In the genomic region with DNA sequence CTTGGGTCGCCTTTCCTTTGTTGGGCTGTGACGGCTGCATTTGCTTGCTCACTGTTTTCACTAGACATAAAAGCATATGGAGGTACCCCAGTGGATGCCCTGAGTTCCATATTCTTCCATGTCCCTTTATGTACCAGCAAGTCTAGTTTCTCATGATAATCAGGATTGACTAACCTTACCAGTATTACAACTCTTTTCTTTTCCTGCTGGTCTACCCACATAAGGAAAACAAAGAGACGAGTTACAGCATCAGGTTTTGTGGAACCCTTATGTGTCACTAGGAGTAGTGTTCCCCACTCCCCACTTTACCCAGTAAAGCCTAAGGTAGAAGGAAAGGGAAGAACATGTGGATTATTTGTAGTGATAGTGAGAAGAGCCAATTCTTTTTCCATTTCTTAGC, we compare ENCODE assay signal across 1 cellular context.
TF ChIP-seq lines count a peak whose summit lies in the region.

No MANE protein-coding gene starts in this region.

TF ChIP-seq in IMR-90, 13 proteins besides CTCF, POLR2A, EP300 and RAD21 (continued from another document):
- TF ChIP-seq MAZ (IDR thresholded peaks at IDR 0.05; ENCODE audit: borderline replicate concordance, low read depth, low read length) (no peak), SMC3 (IDR thresholded peaks at IDR 0.05; ENCODE audit: low read depth, low read length) (no peak), BHLHE40 (IDR thresholded peaks at IDR 0.05; ENCODE audit: low read depth, low read length) (no peak), MXI1 (IDR thresholded peaks at IDR 0.05; ENCODE audit: borderline replicate concordance, low read depth, low read length) (no peak), CHD1 (IDR thresholded peaks at IDR 0.05; ENCODE audit: low read depth, low read length) (no peak), NFE2L2 (IDR thresholded peaks at IDR 0.05; ENCODE audit: low read depth, low read length) (no peak), CEBPB (IDR thresholded peaks at IDR 0.05; ENCODE audit: low read depth, low read length) (no peak)
- TF ChIP-seq, protein P1, sequence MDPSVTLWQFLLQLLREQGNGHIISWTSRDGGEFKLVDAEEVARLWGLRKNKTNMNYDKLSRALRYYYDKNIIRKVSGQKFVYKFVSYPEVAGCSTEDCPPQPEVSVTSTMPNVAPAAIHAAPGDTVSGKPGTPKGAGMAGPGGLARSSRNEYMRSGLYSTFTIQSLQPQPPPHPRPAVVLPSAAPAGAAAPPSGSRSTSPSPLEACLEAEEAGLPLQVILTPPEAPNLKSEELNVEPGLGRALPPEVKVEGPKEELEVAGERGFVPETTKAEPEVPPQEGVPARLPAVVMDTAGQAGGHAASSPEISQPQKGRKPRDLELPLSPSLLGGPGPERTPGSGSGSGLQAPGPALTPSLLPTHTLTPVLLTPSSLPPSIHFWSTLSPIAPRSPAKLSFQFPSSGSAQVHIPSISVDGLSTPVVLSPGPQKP (IDR thresholded peaks at IDR 0.05; ENCODE audit: borderline replicate concordance, low read depth, low read length) = no peak
